In genomic region chr10:78849115-78849514, GRCh38 we compare ENCODE assay signal across 14 cellular contexts.
"Had no signal": no experiment of that assay in that cellular context is flagged by ENCODE, and none has a peak within 500 bp of the region (broad histone marks: within the 10 kb centered on the region; RNA-seq: fewer than 3 reads in every experiment).

No MANE protein-coding gene starts in this region.

- H3K27ac ChIP-seq: tibial artery had no signal

- H3K4me3 ChIP-seq: mucosa of descending colon, tibial artery had no signal

- H3K4me1 ChIP-seq: tibial artery had no signal

- ATAC-seq: activated CD8-positive, alpha-beta T cell treated with anti-CD3 and anti-CD28 coated beads for 36 hours; mucosa of descending colon had no signal

- H3K36me3 ChIP-seq: tibial artery had no signal

- DNase-seq: activated CD4-positive, alpha-beta T cell treated with anti-CD3 and anti-CD28 coated beads for 48 hours; activated CD4-positive, CD25-positive, alpha-beta regulatory T cell; activated CD8-positive, alpha-beta T cell treated with anti-CD3 and anti-CD28 coated beads for 36 hours; activated naive CD4-positive, alpha-beta T cell treated with Interleukin-2 at 50 U/mL for 16 hours; activated T-cell treated with anti-CD3 and anti-CD28 coated beads, Interleukin-2, amount 50 U/mL, for 24 hours; anterior cingulate cortex; cerebellar nuclear complex; effector CD8-positive, alpha-beta T cell; mesenchymal stem cell; mucosa of descending colon; naive B cell; stimulated activated naive CD4-positive, alpha-beta T cell; T1000; tibial artery had no signal

- H3K9me3 ChIP-seq: mucosa of descending colon, tibial artery had no signal

- H3K27me3 ChIP-seq: tibial artery had no signal
